ENCODE assay signal across 1 cellular context in genomic region chr18:13137041-13137938, GRCh38.
TF ChIP-seq lines count a peak whose summit lies in the region.

No MANE protein-coding gene starts in this region.

TF ChIP-seq in HepG2, 621 proteins besides CTCF, POLR2A, EP300 and RAD21 (continued from another document and continues in another):
- no peak for TF ChIP-seq ARID5B (CRISPR knock-in tag; IDR thresholded peaks at IDR 0.05)
- no peak for TF ChIP-seq TOE1 (CRISPR knock-in tag; IDR thresholded peaks at IDR 0.05)
- TF ChIP-seq MED1 (CRISPR knock-in tag; IDR thresholded peaks at IDR 0.05), result no peak; the same call in 1 of the 2 replicates
- TF ChIP-seq TBX2 (CRISPR knock-in tag; IDR thresholded peaks at IDR 0.05; ENCODE audit: borderline replicate concordance), result no peak
- TF ChIP-seq FOXC1 (CRISPR knock-in tag; IDR thresholded peaks at IDR 0.05; ENCODE audit: borderline replicate concordance), result no peak
- peak; percentile 58; the same call in 1 of the 2 replicates for TF ChIP-seq WIZ (CRISPR knock-in tag; IDR thresholded peaks at IDR 0.05)
- no peak; the same call in 1 of the 2 replicates for TF ChIP-seq GTF3A (CRISPR knock-in tag; conservative IDR thresholded peaks at IDR 0.05)
- TF ChIP-seq ELF3 (CRISPR knock-in tag; IDR thresholded peaks at IDR 0.05), result no peak
- TF ChIP-seq NBN (conservative IDR thresholded peaks at IDR 0.05), result no peak
- no peak for TF ChIP-seq PAXIP1 (CRISPR knock-in tag; conservative IDR thresholded peaks at IDR 0.05)
- TF ChIP-seq ZNF296 (CRISPR knock-in tag; conservative IDR thresholded peaks at IDR 0.05), result no peak
- no peak; the same call in 1 of the 2 replicates for TF ChIP-seq ZNF256 (CRISPR knock-in tag; conservative IDR thresholded peaks at IDR 0.05)
- TF ChIP-seq ZNF724P (CRISPR knock-in tag; IDR thresholded peaks at IDR 0.05; ENCODE audit: borderline replicate concordance), result no peak
- TF ChIP-seq ZNF232 (CRISPR knock-in tag; IDR thresholded peaks at IDR 0.05; ENCODE audit: borderline replicate concordance), result 0 out of 2 replicates have a peak, but pooled peaks have one; percentile 17
- no peak for TF ChIP-seq MLXIP (CRISPR knock-in tag; IDR thresholded peaks at IDR 0.05; ENCODE audit: borderline replicate concordance)
- TF ChIP-seq ZNF460 (CRISPR knock-in tag; IDR thresholded peaks at IDR 0.05; ENCODE audit: borderline replicate concordance), result no peak
- TF ChIP-seq RELA (CRISPR knock-in tag; IDR thresholded peaks at IDR 0.05), result no peak
- TF ChIP-seq CENPT (CRISPR knock-in tag; IDR thresholded peaks at IDR 0.05; ENCODE audit: low read depth), result no peak
- no peak for TF ChIP-seq CHD4 (IDR thresholded peaks at IDR 0.05; ENCODE audit: borderline replicate concordance, low read length)
- TF ChIP-seq ATF1 (CRISPR knock-in tag; IDR thresholded peaks at IDR 0.05), result 0 out of 2 replicates have a peak, but pooled peaks have one; percentile 12
- TF ChIP-seq ZNF501 (CRISPR knock-in tag; IDR thresholded peaks at IDR 0.05), result no peak; the same call in 1 of the 2 replicates
- no peak for TF ChIP-seq ZNF414 (CRISPR knock-in tag; IDR thresholded peaks at IDR 0.05)
- TF ChIP-seq THAP7 (CRISPR knock-in tag; IDR thresholded peaks at IDR 0.05), result no peak
- no peak for TF ChIP-seq CAMTA2 (CRISPR knock-in tag; IDR thresholded peaks at IDR 0.05; ENCODE audit: borderline replicate concordance)
- no peak for TF ChIP-seq NR1H2 (CRISPR knock-in tag; IDR thresholded peaks at IDR 0.05; ENCODE audit: borderline replicate concordance, low read depth)
- no peak for TF ChIP-seq FIP1L1 (IDR thresholded peaks at IDR 0.05; ENCODE audit: borderline replicate concordance, insufficient read depth, low read depth, low read length)
- no peak for TF ChIP-seq ZSCAN25 (CRISPR knock-in tag; IDR thresholded peaks at IDR 0.05)
- no peak for TF ChIP-seq PRDM15 (CRISPR knock-in tag; IDR thresholded peaks at IDR 0.05)
- TF ChIP-seq SRF (IDR thresholded peaks at IDR 0.05; ENCODE audit: low read depth, low read length), result no peak
- TF ChIP-seq GPN1 (CRISPR knock-in tag; IDR thresholded peaks at IDR 0.05; ENCODE audit: borderline replicate concordance), result no peak
- peak; percentile 7 for TF ChIP-seq IKZF4 (CRISPR knock-in tag; IDR thresholded peaks at IDR 0.05; ENCODE audit: borderline replicate concordance, low read depth, not compliant biosample characterization)
- TF ChIP-seq ZBTB3 (CRISPR knock-in tag; IDR thresholded peaks at IDR 0.05; ENCODE audit: borderline replicate concordance, low read depth), result no peak
- TF ChIP-seq ATF5 (CRISPR knock-in tag; IDR thresholded peaks at IDR 0.05; ENCODE audit: low read depth), result no peak
- no peak for TF ChIP-seq TGIF2 (CRISPR knock-in tag; IDR thresholded peaks at IDR 0.05)
- no peak for TF ChIP-seq CENPX (CRISPR knock-in tag; IDR thresholded peaks at IDR 0.05)
- TF ChIP-seq DDIT3 (CRISPR knock-in tag; IDR thresholded peaks at IDR 0.05), result no peak
- peak; percentile 30 for TF ChIP-seq ZNF18 (CRISPR knock-in tag; IDR thresholded peaks at IDR 0.05; ENCODE audit: insufficient replicate concordance)
- TF ChIP-seq ZNF225 (CRISPR knock-in tag; IDR thresholded peaks at IDR 0.05), result no peak
- no peak for TF ChIP-seq ZBTB26 (CRISPR knock-in tag; IDR thresholded peaks at IDR 0.05; ENCODE audit: borderline replicate concordance)
- TF ChIP-seq ZFP82 (CRISPR knock-in tag; IDR thresholded peaks at IDR 0.05; ENCODE audit: borderline replicate concordance), result no peak; the same call in 1 of the 2 replicates
- TF ChIP-seq ZFP36 (IDR thresholded peaks at IDR 0.05; ENCODE audit: borderline replicate concordance, low read depth, low read length, partially characterized antibody), result no peak
- TF ChIP-seq CHD2 (IDR thresholded peaks at IDR 0.05; ENCODE audit: low read depth, low read length), result no peak
